28 cellular contexts compared by ENCODE assay signal in genomic region chr3:172919297-172919683, GRCh38.
"Had no signal": no experiment of that assay in that cellular context is flagged by ENCODE, and none has a peak within 500 bp of the region (broad histone marks: within the 10 kb centered on the region; RNA-seq: fewer than 3 reads in every experiment).

No MANE protein-coding gene starts in this region.

- H3K4me1 Mint-ChIP-seq: activated CD4-positive, alpha-beta memory T cell treated with anti-CD3 and anti-CD28 coated beads, Interleukin-2, amount 10 ng/mL, durations not matched to agents 7 days and 5 days; activated CD4-positive, alpha-beta T cell treated with anti-CD3 and anti-CD28 coated beads, Interleukin-2, amount 10 ng/mL, durations not matched to agents 7 days and 5 days; activated T-helper 17 cell treated with anti-CD3 and anti-CD28 coated beads, Interleukin-2, amount 50 U/mL, for 72 hours; naive thymus-derived CD4-positive, alpha-beta T cell had no signal

- H3K79me2 ChIP-seq: parathyroid adenoma had no signal

- DNase-seq: activated CD4-positive, alpha-beta memory T cell treated with anti-CD3 and anti-CD28 coated beads, Interleukin-2, amount 10 ng/mL, durations not matched to agents 7 days and 5 days; activated CD4-positive, alpha-beta T cell treated with anti-CD3 and anti-CD28 coated beads for 1 hour; activated CD4-positive, alpha-beta T cell treated with anti-CD3 and anti-CD28 coated beads, Interleukin-2, amount 10 ng/mL, durations not matched to agents 7 days and 5 days; activated gamma-delta T cell treated with Interleukin-2 at 50 U/mL for 16 hours; activated naive CD4-positive, alpha-beta T cell treated with anti-CD3 and anti-CD28 coated beads, Interleukin-2, amount 50 U/mL, for 16 hours; activated T-cell treated with anti-CD3 and anti-CD28 coated beads, Interleukin-2, amount 50 U/mL, for 4 hours; amniotic stem cell; brain microvascular endothelial cell; gastrocnemius medialis; glutamatergic neuron; left colon; mammary epithelial cell; naive thymus-derived CD4-positive, alpha-beta T cell; nucleus accumbens; stimulated activated CD4-positive, alpha-beta T cell treated with anti-CD3 and anti-CD28 coated beads, Interleukin-15, amount 100 ng/mL, for 24 hours; stimulated activated CD4-positive, alpha-beta T cell treated with anti-CD3 and anti-CD28 coated beads, Interleukin-2, amount 100 ng/mL, for 24 hours; stimulated activated naive CD4-positive, alpha-beta T cell; T1000; tibial artery had no signal

- H3K4me1 ChIP-seq: parathyroid adenoma, right atrium auricular region, suprapubic skin, tibial artery had no signal

- H3K9ac ChIP-seq: parathyroid adenoma had no signal

- H3K36me3 Mint-ChIP-seq: mesothelial cell of epicardium; naive thymus-derived CD4-positive, alpha-beta T cell; WTC11 had no signal

- H3K27me3 Mint-ChIP-seq: activated T-helper 17 cell treated with anti-CD3 and anti-CD28 coated beads, Interleukin-2, amount 50 U/mL, for 72 hours had no signal

- H3K36me3 ChIP-seq: brain microvascular endothelial cell, gastrocnemius medialis, right atrium auricular region, suprapubic skin, tibial artery had no signal

- ATAC-seq: activated T-cell treated with anti-CD3 and anti-CD28 coated beads, Interleukin-2, amount 50 U/mL, for 4 hours; activated T-helper 17 cell treated with anti-CD3 and anti-CD28 coated beads, Interleukin-2, amount 50 U/mL, for 72 hours; gastrocnemius medialis; left colon; naive thymus-derived CD4-positive, alpha-beta T cell; WTC11 had no signal

- H3K27ac Mint-ChIP-seq: activated CD4-positive, alpha-beta memory T cell treated with anti-CD3 and anti-CD28 coated beads, Interleukin-2, amount 10 ng/mL, durations not matched to agents 7 days and 5 days; activated CD4-positive, alpha-beta T cell treated with anti-CD3 and anti-CD28 coated beads, Interleukin-2, amount 10 ng/mL, durations not matched to agents 7 days and 5 days; activated T-helper 17 cell treated with anti-CD3 and anti-CD28 coated beads, Interleukin-2, amount 50 U/mL, for 72 hours; mesothelial cell of epicardium; naive thymus-derived CD4-positive, alpha-beta T cell; T-helper 1 cell treated with Interleukin-12 subunit alpha and Interleukin-12 subunit beta and Interleukin-4 antibody, amounts not matched to agents 30 μg/mL and 1 μg/mL, for 36 hours; WTC11 had no signal

- H3K27me3 ChIP-seq: brain microvascular endothelial cell, gastrocnemius medialis, right atrium auricular region, suprapubic skin, tibial artery had no signal

- H3K4me3 ChIP-seq: coronary artery, gastrocnemius medialis, right atrium auricular region, suprapubic skin, tibial artery had no signal

- H3K9me3 Mint-ChIP-seq: activated CD4-positive, alpha-beta memory T cell treated with anti-CD3 and anti-CD28 coated beads, Interleukin-2, amount 10 ng/mL, durations not matched to agents 7 days and 5 days; activated CD4-positive, alpha-beta T cell treated with anti-CD3 and anti-CD28 coated beads, Interleukin-2, amount 10 ng/mL, durations not matched to agents 7 days and 5 days; activated T-cell treated with anti-CD3 and anti-CD28 coated beads, Interleukin-2, amount 50 U/mL, for 4 hours; activated T-helper 17 cell treated with anti-CD3 and anti-CD28 coated beads, Interleukin-2, amount 50 U/mL, for 72 hours; mesothelial cell of epicardium; naive thymus-derived CD4-positive, alpha-beta T cell; T-helper 1 cell treated with Interleukin-12 subunit alpha and Interleukin-12 subunit beta and Interleukin-4 antibody, amounts not matched to agents 30 μg/mL and 1 μg/mL, for 36 hours; WTC11 had no signal

- H3K4me3 Mint-ChIP-seq: activated CD4-positive, alpha-beta memory T cell treated with anti-CD3 and anti-CD28 coated beads, Interleukin-2, amount 10 ng/mL, durations not matched to agents 7 days and 5 days; activated CD4-positive, alpha-beta T cell treated with anti-CD3 and anti-CD28 coated beads, Interleukin-2, amount 10 ng/mL, durations not matched to agents 7 days and 5 days; activated T-cell treated with anti-CD3 and anti-CD28 coated beads, Interleukin-2, amount 50 U/mL, for 4 hours; activated T-helper 17 cell treated with anti-CD3 and anti-CD28 coated beads, Interleukin-2, amount 50 U/mL, for 72 hours; mesothelial cell of epicardium; naive thymus-derived CD4-positive, alpha-beta T cell; T-helper 1 cell treated with Interleukin-12 subunit alpha and Interleukin-12 subunit beta and Interleukin-4 antibody, amounts not matched to agents 30 μg/mL and 1 μg/mL, for 36 hours; WTC11 had no signal

- H3K9me3 ChIP-seq: gastrocnemius medialis, right atrium auricular region, suprapubic skin, tibial artery had no signal

- H3K27ac ChIP-seq: brain microvascular endothelial cell, coronary artery, epithelial cell of prostate, gastrocnemius medialis, parathyroid adenoma, right atrium auricular region, suprapubic skin, tibial artery had no signal
